13 cellular contexts compared by ENCODE assay signal in the genomic region with DNA sequence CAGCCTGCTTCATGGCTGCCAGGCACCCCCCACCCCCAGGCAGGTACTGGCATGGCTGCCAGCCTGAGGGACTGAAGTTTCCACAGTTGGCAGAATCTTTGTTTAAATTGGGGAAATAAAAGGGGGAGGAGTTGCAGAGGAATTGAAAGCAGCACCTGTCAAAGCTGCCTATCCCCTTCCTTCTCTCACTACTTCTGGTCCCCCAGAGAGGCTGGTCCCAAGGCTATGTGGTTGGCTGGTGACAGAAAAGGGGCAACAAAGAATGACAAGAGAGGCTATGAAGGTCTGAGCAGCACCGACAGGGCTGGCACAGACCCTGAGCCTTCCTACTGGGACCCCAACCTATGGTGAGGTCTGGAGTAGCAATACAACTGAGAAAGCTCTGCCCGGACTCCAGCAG. TPM values are rescaled to one million over a fixed set of nuclear protein-coding genes. Genes with fewer than 3 reads are reported as not detected.
DNase-seq lines count a peak whose midpoint lies in the region; ATAC-seq, FAIRE-seq and TF ChIP-seq lines count a peak whose summit lies in the region.
"Not testable (repeated sequence)": the region's sequence is repeated elsewhere in the genome, so short reads cannot be mapped to it uniquely, and the experiment has no call there.
"Had no signal": no experiment of that assay in that cellular context is flagged by ENCODE, and none has a peak within 500 bp of the region (broad histone marks: within the 10 kb centered on the region; RNA-seq: fewer than 3 reads in every experiment).

No MANE protein-coding gene starts in this region.

- POLR2A ChIA-PET in H1 (lab: Charles Lee; ENCODE audit: partially characterized antibody), result interaction anchor here (1.2 kb wide), 1 partner anchor 10 kb away, joined by 5 read pairs; no protein-coding TSS in a partner anchor

- H2BK15ac ChIP-seq in H1 (ENCODE audit: low read length), result not testable (repeated sequence)

- H4K5ac ChIP-seq in H1 (ENCODE audit: insufficient read length, low read depth, low read length), result not testable (repeated sequence)

- H3K27me3 ChIP-seq in Loucy (ENCODE audit: insufficient read depth, low read length, poor library complexity, severe bottlenecking); H1 (replicated peaks in 1 of 4; ENCODE audit: control insufficient read depth in 3 of 4, extremely low read depth in 1 of 4, insufficient read depth in 3 of 4, low read length in 3 of 4); right cardiac atrium (ENCODE audit: control insufficient read depth, insufficient read depth); neural cell (ENCODE audit: insufficient read depth, low read depth, low read length): not testable (repeated sequence)

- peaks cover 20% of the 10 kb centered on the region; the same call in 1 of the 2 replicates for H3F3A ChIP-seq in Loucy (ENCODE audit: low read depth)
- H3F3A ChIP-seq in neural cell (ENCODE audit: insufficient read depth, low read length, poor library complexity, severe bottlenecking), result not testable (repeated sequence)

- not testable (repeated sequence) for H3K9me3 ChIP-seq in Loucy (ENCODE audit: insufficient read depth, low read depth, low read length); H1 (ENCODE audit: insufficient read depth in 2 of 2, low read depth in 1 of 2, low read length in 1 of 2); right cardiac atrium (ENCODE audit: control insufficient read depth, low read length); neural cell (ENCODE audit: low read length)

- peak overlapping the region; percentile 74; the same call in 1 of the 2 replicates for H2BK5ac ChIP-seq in H1 (ENCODE audit: low read depth, low read length)

- not testable (repeated sequence) for H3K56ac ChIP-seq in H1 (replicated peaks; ENCODE audit: insufficient read length, low read depth, low read length)

- H3K27me3 Mint-ChIP-seq in activated naive CD8-positive, alpha-beta T cell treated with anti-CD3 and anti-CD28 coated beads for 36 hours, result not testable (repeated sequence)

- H2AFZ ChIP-seq in Loucy (ENCODE audit: low read length); H1 (ENCODE audit: low read length); neural cell (ENCODE audit: low read depth, low read length): not testable (repeated sequence)

- not testable (repeated sequence) for TF ChIP-seq POLR2A in H1 (IDR thresholded peaks at IDR 0.05; ENCODE audit: control extremely low read depth in 1 of 2, low read depth in 2 of 2, low read length in 2 of 2)

- peak overlapping the region; percentile 67 for H3K27ac Mint-ChIP-seq in activated naive CD8-positive, alpha-beta T cell treated with anti-CD3 and anti-CD28 coated beads for 36 hours

- not testable (repeated sequence) for H3K18ac ChIP-seq in H1 (ENCODE audit: extremely low read depth, low read length)

- not testable (repeated sequence) for H3K27ac ChIP-seq in H1 (ENCODE audit: low read depth, low read length)
- H3K27ac ChIP-seq in right cardiac atrium (ENCODE audit: low read length) (peak overlapping the region; percentile 1), neural cell (ENCODE audit: low read length) (peak overlapping the region; percentile 56), skin epidermis (peak overlapping the region in 17 of 21 experiments; percentile 8 to 81 (median 64)), temporal lobe (ENCODE audit: low read depth, low read length) (peak overlapping the region; percentile 4)

- not testable (repeated sequence) for H2AK5ac ChIP-seq in H1 (ENCODE audit: low read depth, low read length)

- peaks cover 13% of the 10 kb centered on the region for H3K36me3 Mint-ChIP-seq in activated naive CD8-positive, alpha-beta T cell treated with anti-CD3 and anti-CD28 coated beads for 36 hours

- H3K4me2 ChIP-seq in Loucy (ENCODE audit: low read depth, low read length, poor library complexity, severe bottlenecking); H1 (ENCODE audit: insufficient read depth in 1 of 2, low read depth in 2 of 2, low read length in 2 of 2); neural cell (ENCODE audit: low read length): not testable (repeated sequence)

- not testable (repeated sequence) for DNase-seq in activated naive CD8-positive, alpha-beta T cell treated with anti-CD3 and anti-CD28 coated beads for 36 hours; H1 (ENCODE audit: low read depth in 1 of 2, low spot score in 2 of 2); right cardiac atrium

- CTCF ChIA-PET in H1 (lab: Charles Lee; ENCODE audit: partially characterized antibody), result interaction anchor here (0.6 to 37.8 kb wide), 12 partner anchors 7 to 1175 kb away, joined by 3 to 863 read pairs (median 5); a partner anchor contains a TSS

- H3K23ac ChIP-seq in H1 (ENCODE audit: insufficient read length), result not testable (repeated sequence)

- H3K4me3 Mint-ChIP-seq in activated naive CD8-positive, alpha-beta T cell treated with anti-CD3 and anti-CD28 coated beads for 36 hours, result not testable (repeated sequence)

- H4K91ac ChIP-seq in H1 (replicated peaks; ENCODE audit: insufficient read length, low read length), result not testable (repeated sequence)

- H2BK12ac ChIP-seq in H1 (ENCODE audit: low read depth, low read length), result not testable (repeated sequence)

- H3K4me3 ChIP-seq in Loucy (ENCODE audit: low read length, poor library complexity, severe bottlenecking); H1 (ENCODE audit: extremely low read depth in 1 of 4, insufficient read depth in 2 of 4, low read depth in 3 of 4, low read length in 4 of 4); right cardiac atrium (ENCODE audit: low read length); neural cell (ENCODE audit: low read length); skin epidermis: not testable (repeated sequence)

- H3K14ac ChIP-seq in H1 (ENCODE audit: insufficient read length), result not testable (repeated sequence)

- TF ChIP-seq CTCF in Loucy (conservative IDR thresholded peaks at IDR 0.05; ENCODE audit: low read length); H1 (IDR thresholded peaks at IDR 0.05; ENCODE audit: control extremely low read depth in 1 of 3, insufficient read depth in 1 of 3, low read depth in 1 of 3, low read length in 3 of 3); neural cell (IDR thresholded peaks at IDR 0.05; ENCODE audit: poor library complexity, severe bottlenecking): not testable (repeated sequence)

- peaks cover 38% of the 10 kb centered on the region for H3K4me1 ChIP-seq in Loucy (ENCODE audit: insufficient read depth, low read length, poor library complexity, severe bottlenecking)
- H3K4me1 ChIP-seq in H1 (replicated peaks in 1 of 4; ENCODE audit: control insufficient read depth in 3 of 4, insufficient read depth in 4 of 4, low read length in 3 of 4), result peaks cover 9 to 30% (median 17%) of the 10 kb centered on the region in 4 experiments
- peaks cover 22% of the 10 kb centered on the region for H3K4me1 ChIP-seq in right cardiac atrium (ENCODE audit: control insufficient read depth, insufficient read depth, low read length)

- not testable (repeated sequence) for ATAC-seq in right cardiac atrium

- H4K20me1 ChIP-seq in Loucy (ENCODE audit: insufficient read depth, low read length, poor library complexity, severe bottlenecking); H1 (replicated peaks in 1 of 2; ENCODE audit: control insufficient read depth in 1 of 2, insufficient read depth in 2 of 2, low read length in 2 of 2); neural cell (ENCODE audit: insufficient read depth): not testable (repeated sequence)

- not testable (repeated sequence) for H2BK20ac ChIP-seq in H1 (ENCODE audit: low read length)

- H3K23me2 ChIP-seq in H1 (ENCODE audit: low read depth, low read length), result not testable (repeated sequence)

- not testable (repeated sequence) for H3K4ac ChIP-seq in H1 (replicated peaks; ENCODE audit: insufficient read length, low read depth, low read length)

- H3K79me2 ChIP-seq in Loucy (ENCODE audit: insufficient read depth, low read length); H1 (ENCODE audit: control insufficient read depth in 1 of 2, insufficient read depth in 2 of 2, low read length in 2 of 2); neural cell (replicated peaks; ENCODE audit: insufficient read depth, low read length): not testable (repeated sequence)

- TF ChIP-seq EP300 in H1 (IDR thresholded peaks at IDR 0.05; ENCODE audit: borderline replicate concordance in 1 of 2, low read depth in 2 of 2, low read length in 2 of 2); neural cell (conservative IDR thresholded peaks at IDR 0.05; ENCODE audit: poor library complexity, severe bottlenecking): not testable (repeated sequence)

- FAIRE-seq in H1 (lab: Jason Lieb, UNC), result not testable (repeated sequence)

- H2BK120ac ChIP-seq in H1 (replicated peaks; ENCODE audit: low read depth, low read length), result not testable (repeated sequence)

- H3K36me3 ChIP-seq in Loucy (ENCODE audit: insufficient read depth, low read length) (peaks cover 46% of the 10 kb centered on the region; the same call in 1 of the 2 replicates), H1 (ENCODE audit: control insufficient read depth in 2 of 4, insufficient read depth in 4 of 4, low read length in 3 of 4) (peaks cover under 1 to 33% (median 16%) of the 10 kb centered on the region in 4 experiments; a peak in 6 of 8 replicates)
- not testable (repeated sequence) for H3K36me3 ChIP-seq in neural cell (ENCODE audit: insufficient read depth, low read length)

- intact Hi-C loops in right cardiac atrium (cut with DNase I), result not testable (repeated sequence)

- H3K9me2 ChIP-seq in Loucy (replicated peaks; ENCODE audit: low read depth, low read length); neural cell (ENCODE audit: insufficient read depth, low read length): not testable (repeated sequence)

- H3K79me1 ChIP-seq in H1 (ENCODE audit: low read depth, low read length), result not testable (repeated sequence)

- 92% methylated on average over 2 of the region's 2 CpGs; no CpG with 5 or more reads in 1 of the 2 experiments for WGBS in H1 (ENCODE audit: extremely low coverage in 1 of 2, insufficient coverage in 1 of 2, insufficient read length in 1 of 2, insufficient replicate concordance in 2 of 2, low coverage in 1 of 2, low lambda C conversion rate in 2 of 2, missing lambda C conversion rate in 1 of 2), 2 experiments
- 79% methylated on average over 2 of the region's 2 CpGs for WGBS in right cardiac atrium

- H3K9ac ChIP-seq in Loucy (ENCODE audit: low read depth, low read length, poor library complexity, severe bottlenecking), result peak overlapping the region; percentile 28
- H3K9ac ChIP-seq in H1 (replicated peaks in 1 of 4; ENCODE audit: extremely low read depth in 1 of 4, low read depth in 3 of 4, low read length in 3 of 4); neural cell (ENCODE audit: low read length): not testable (repeated sequence)

- H3K4me1 Mint-ChIP-seq in activated naive CD8-positive, alpha-beta T cell treated with anti-CD3 and anti-CD28 coated beads for 36 hours, result peaks cover 22% of the 10 kb centered on the region

- TF ChIP-seq RAD21 in H1 (IDR thresholded peaks at IDR 0.05 in 1 of 2, conservative IDR thresholded peaks at IDR 0.05 in 1 of 2; ENCODE audit: low read depth in 2 of 2, low read length in 2 of 2); neural cell (conservative IDR thresholded peaks at IDR 0.05): not testable (repeated sequence)

- H3K9me3 Mint-ChIP-seq in activated naive CD8-positive, alpha-beta T cell treated with anti-CD3 and anti-CD28 coated beads for 36 hours, result not testable (repeated sequence)

- not testable (repeated sequence) for H4K8ac ChIP-seq in H1 (ENCODE audit: extremely low read depth, insufficient read depth, low read length)

RNA-seq across cellular contexts. Expression of a gene that starts 14.4 kb away (rescaled TPM):
- total RNA-seq in activated naive CD8-positive, alpha-beta T cell treated with anti-CD3 and anti-CD28 coated beads for 36 hours, result 1 to 10 TPM; 3.5 to 3.9 TPM
- 9.4 and 9.9 TPM in 2 replicates for total RNA-seq in H1 (2021; fragmentation: NEBNext Ultra II Directional; extraction: Animal tissue kit (Norgen Biotek cat#: 25700))
- 26.5 and 34.9 TPM in 2 replicates for polyA plus RNA-seq in H1 (2011; rRNA removed)
- 13.5 TPM for polyA plus RNA-seq in H1 (2011; cell fraction: cytosol; rRNA removed)
- polyA plus RNA-seq in H1 (2011; cell fraction: nucleus; rRNA removed), result 21.1 TPM
- 9.0 to 9.9 TPM (median 9.4 TPM) in 4 replicates for polyA plus RNA-seq in H1 (2012, experiment 1 of 2)
- 11.8 TPM for polyA plus RNA-seq in H1 (2012, experiment 2 of 2)
- 27.7 TPM for polyA plus RNA-seq in H1 (2013, experiment 1 of 2)
- polyA plus RNA-seq in H1 (2013, experiment 2 of 2), result 27.2 TPM
- polyA minus RNA-seq in H1 (2011; rRNA and poly(A)+ RNA removed), result 15.8 and 16.7 TPM in 2 replicates
- polyA minus RNA-seq in H1 (2011; cell fraction: cytosol; rRNA and poly(A)+ RNA removed), result 7.1 TPM
- polyA minus RNA-seq in H1 (2011; cell fraction: nucleus; rRNA and poly(A)+ RNA removed), result 9.1 TPM
- 1 to 10 TPM in 1 of 4 donors, under 1 TPM in 3; 0.46 to 3.3 (median 0.68) TPM for total RNA-seq in right cardiac atrium
- polyA plus RNA-seq in right cardiac atrium, result 1.7 TPM
- polyA plus RNA-seq in neural cell, result 0.12 and 0.54 TPM in 2 replicates
- polyA minus RNA-seq in neural cell, result 1.2 and 2.7 TPM in 2 replicates
- 0.25 TPM for total RNA-seq in temporal lobe
- polyA plus RNA-seq: CD8-positive, alpha-beta memory T cell had no signal

RNA-seq across cellular contexts. Expression of a gene that starts 23.7 kb away (rescaled TPM):
- total RNA-seq in activated naive CD8-positive, alpha-beta T cell treated with anti-CD3 and anti-CD28 coated beads for 36 hours, result not detected
- 3.3 and 3.8 TPM in 2 replicates for total RNA-seq in H1 (2021; fragmentation: NEBNext Ultra II Directional; extraction: Animal tissue kit (Norgen Biotek cat#: 25700))
- polyA plus RNA-seq in H1 (2011; rRNA removed) (3.3 and 5.5 TPM in 2 replicates), right cardiac atrium (not detected), neural cell (not detected in 2 replicates)
- 6.5 TPM for polyA plus RNA-seq in H1 (2011; cell fraction: cytosol; rRNA removed)
- 26.5 TPM for polyA plus RNA-seq in H1 (2011; cell fraction: nucleus; rRNA removed)
- 3.0 to 4.1 TPM (median 3.4 TPM) in 4 replicates for polyA plus RNA-seq in H1 (2012, experiment 1 of 2)
- 2.5 TPM for polyA plus RNA-seq in H1 (2012, experiment 2 of 2)
- 1.9 TPM for polyA plus RNA-seq in H1 (2013, experiment 1 of 2)
- 1.7 TPM for polyA plus RNA-seq in H1 (2013, experiment 2 of 2)
- polyA minus RNA-seq in H1 (2011; rRNA and poly(A)+ RNA removed), result 0.63 and 1.5 TPM in 2 replicates
- polyA minus RNA-seq in H1 (2011; cell fraction: cytosol; rRNA and poly(A)+ RNA removed), result not detected
- 3.1 TPM for polyA minus RNA-seq in H1 (2011; cell fraction: nucleus; rRNA and poly(A)+ RNA removed)
- total RNA-seq in right cardiac atrium (not detected), temporal lobe (not detected)
- not detected in 2 replicates for polyA minus RNA-seq in neural cell
- total RNA-seq: activated T-helper 2 cell treated with anti-CD3 and anti-CD28 coated beads, Interferon-gamma antibody, Interleukin-2, Interleukin-4, amounts not matched to agents 10 μg/mL and 5 μg/mL and 100 μg/mL, durations not matched to agents 14 hours and 24 hours and 36 hours; CD8-positive, alpha-beta memory T cell; Daoy; neural crest cell; sciatic nerve; SK-MEL-5 had no signal
- polyA plus RNA-seq: CD8-positive, alpha-beta memory T cell had no signal

RNA-seq across cellular contexts. Expression of a gene that starts 32.2 kb away (rescaled TPM):
- not detected for total RNA-seq in activated naive CD8-positive, alpha-beta T cell treated with anti-CD3 and anti-CD28 coated beads for 36 hours
- total RNA-seq in H1 (2021; fragmentation: NEBNext Ultra II Directional; extraction: Animal tissue kit (Norgen Biotek cat#: 25700)), result 0.30 TPM in 1 of 2 replicates, not detected in the other
- polyA plus RNA-seq in H1 (2011; rRNA removed), result 0.35 and 0.57 TPM in 2 replicates
- 0.32 TPM for polyA plus RNA-seq in H1 (2011; cell fraction: cytosol; rRNA removed)
- 0.90 TPM for polyA plus RNA-seq in H1 (2011; cell fraction: nucleus; rRNA removed)
- 0.28 to 0.78 TPM (median 0.40 TPM) in 3 of 4 replicates, not detected in the other for polyA plus RNA-seq in H1 (2012, experiment 1 of 2)
- polyA plus RNA-seq in H1 (2012, experiment 2 of 2), result not detected
- 0.47 TPM for polyA plus RNA-seq in H1 (2013, experiment 1 of 2)
- 0.28 TPM for polyA plus RNA-seq in H1 (2013, experiment 2 of 2)
- polyA minus RNA-seq in H1 (2011; rRNA and poly(A)+ RNA removed), result not detected in 2 replicates
- not detected for polyA minus RNA-seq in H1 (2011; cell fraction: cytosol; rRNA and poly(A)+ RNA removed)
- not detected for polyA minus RNA-seq in H1 (2011; cell fraction: nucleus; rRNA and poly(A)+ RNA removed)
- 10 to 100 TPM in 3 of 4 donors, 1 to 10 TPM in 1; 5.8 to 46.0 (median 11.9) TPM for total RNA-seq in right cardiac atrium
- polyA plus RNA-seq in right cardiac atrium, result 98.1 TPM
- polyA plus RNA-seq in neural cell, result not detected in 2 replicates
- not detected in 2 replicates for polyA minus RNA-seq in neural cell
- total RNA-seq in temporal lobe, result 0.25 TPM
- total RNA-seq: activated T-helper 2 cell treated with anti-CD3 and anti-CD28 coated beads, Interferon-gamma antibody, Interleukin-2, Interleukin-4, amounts not matched to agents 10 μg/mL and 5 μg/mL and 100 μg/mL, durations not matched to agents 14 hours and 24 hours and 36 hours; CD8-positive, alpha-beta memory T cell; Daoy; neural crest cell; SK-MEL-5 had no signal
- polyA plus RNA-seq: CD8-positive, alpha-beta memory T cell had no signal

RNA-seq across cellular contexts. Expression of a gene that starts 40.0 kb away (rescaled TPM):
- total RNA-seq in activated naive CD8-positive, alpha-beta T cell treated with anti-CD3 and anti-CD28 coated beads for 36 hours, result 1 to 10 TPM; 3.0 to 4.5 TPM
- 7.6 and 11.2 TPM in 2 replicates for total RNA-seq in H1 (2021; fragmentation: NEBNext Ultra II Directional; extraction: Animal tissue kit (Norgen Biotek cat#: 25700))
- polyA plus RNA-seq in H1 (2011; rRNA removed) (7.4 and 10.3 TPM in 2 replicates), right cardiac atrium (47.5 TPM), neural cell (1.6 and 4.4 TPM in 2 replicates)
- 6.7 TPM for polyA plus RNA-seq in H1 (2011; cell fraction: cytosol; rRNA removed)
- 40.8 TPM for polyA plus RNA-seq in H1 (2011; cell fraction: nucleus; rRNA removed)
- polyA plus RNA-seq in H1 (2012, experiment 1 of 2), result 8.5 to 12.5 TPM (median 9.7 TPM) in 4 replicates
- polyA plus RNA-seq in H1 (2012, experiment 2 of 2), result 9.5 TPM
- polyA plus RNA-seq in H1 (2013, experiment 1 of 2), result 10.9 TPM
- polyA plus RNA-seq in H1 (2013, experiment 2 of 2), result 10.7 TPM
- 4.6 and 5.6 TPM in 2 replicates for polyA minus RNA-seq in H1 (2011; rRNA and poly(A)+ RNA removed)
- polyA minus RNA-seq in H1 (2011; cell fraction: cytosol; rRNA and poly(A)+ RNA removed), result 2.6 TPM
- polyA minus RNA-seq in H1 (2011; cell fraction: nucleus; rRNA and poly(A)+ RNA removed), result 11.6 TPM
- total RNA-seq in right cardiac atrium (10 to 100 TPM; 40.7 to 52.7 (median 45.9) TPM), temporal lobe (1.5 TPM)
- 1.2 and 1.6 TPM in 2 replicates for polyA minus RNA-seq in neural cell
